1 cellular context compared by ENCODE assay signal in the genomic region with DNA sequence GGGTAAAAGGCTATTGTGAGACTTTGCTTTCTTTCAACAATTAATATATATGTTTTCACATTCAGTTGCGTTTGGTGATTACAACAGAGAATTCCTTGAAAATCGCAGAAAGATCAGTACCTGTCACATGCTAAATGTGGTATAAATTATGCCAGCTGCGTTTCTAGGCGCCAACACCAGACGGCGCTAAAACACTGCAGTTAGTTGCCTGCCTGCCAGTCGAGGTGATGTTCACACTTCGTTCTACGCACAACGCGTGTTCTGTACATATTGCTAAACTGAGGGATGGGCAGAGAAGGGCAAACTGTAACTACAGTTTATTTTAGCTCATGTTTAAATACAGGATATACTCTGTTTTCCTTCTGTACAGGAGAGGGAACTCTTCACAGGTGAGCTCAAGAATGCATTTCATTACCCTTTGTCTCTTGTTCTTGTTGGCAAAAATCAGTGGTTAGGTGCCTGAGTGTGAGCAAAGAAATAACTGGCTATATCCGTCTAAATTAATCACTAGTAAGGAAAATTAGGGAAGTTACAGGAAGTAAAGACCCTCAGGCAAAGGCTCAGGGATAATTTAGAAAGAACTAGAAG.
TF ChIP-seq lines count a peak whose summit lies in the region.

No MANE protein-coding gene starts in this region.

TF ChIP-seq in HCT116, 20 proteins besides CTCF, POLR2A, EP300 and RAD21 (continued from another document):
- peak; percentile 79; the same call in 1 of the 2 replicates for TF ChIP-seq CBX3 (IDR thresholded peaks at IDR 0.05; ENCODE audit: low read depth)
- no peak for TF ChIP-seq SP1 (IDR thresholded peaks at IDR 0.05; ENCODE audit: low read depth)
